Comparison of ENCODE assay signal across 18 cellular contexts in the genomic region with DNA sequence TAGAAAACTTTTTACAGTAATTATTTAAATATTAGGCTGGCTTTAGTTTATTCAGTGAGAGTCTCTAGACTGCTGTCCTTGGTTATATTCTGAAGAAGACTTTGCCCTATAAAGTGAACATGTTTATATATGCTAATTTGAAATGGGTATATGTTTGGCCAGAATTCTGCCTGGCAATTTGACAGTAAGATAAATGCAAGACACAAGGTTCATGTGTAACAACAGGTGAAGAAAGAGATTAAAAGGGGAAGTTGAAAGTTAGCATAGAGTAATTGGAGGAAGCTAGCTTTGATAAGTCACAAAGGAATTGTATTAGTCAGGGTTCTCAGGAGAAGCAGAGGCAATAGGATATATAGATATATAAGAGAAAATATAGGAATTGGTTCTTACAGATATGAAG.
A peak's percentile ranks its signal among the peaks of the same experiment; 100 is the strongest.
DNase-seq lines count a peak whose midpoint lies in the region; ATAC-seq, FAIRE-seq and TF ChIP-seq lines count a peak whose summit lies in the region.
"Had no signal": no experiment of that assay in that cellular context is flagged by ENCODE, and none has a peak within 500 bp of the region (broad histone marks: within the 10 kb centered on the region; RNA-seq: fewer than 3 reads in every experiment).

No MANE protein-coding gene starts in this region.

- H3K27me3 ChIP-seq in small intestine (ENCODE audit: control insufficient read depth in 2 of 2, insufficient read depth in 2 of 2, low read length in 2 of 2): no peaks in the 10 kb centered on the region
- no peaks in the 10 kb centered on the region for H3K27me3 ChIP-seq in ovary
- H3K27me3 ChIP-seq: thyroid gland had no signal

- peak; percentile 10 for FAIRE-seq in small intestine (lab: Jason Lieb, UNC)
- FAIRE-seq: K562 had no signal

- H3K9me3 ChIP-seq in small intestine (ENCODE audit: control insufficient read depth, low read depth) (no peaks in the 10 kb centered on the region), ovary (no peaks in the 10 kb centered on the region)
- H3K9me3 ChIP-seq: HAP-1, psoas muscle, thyroid gland had no signal

- H3K36me3 ChIP-seq in small intestine (ENCODE audit: control insufficient read depth in 2 of 2, insufficient read depth in 2 of 2, low read length in 2 of 2) (no peaks in the 10 kb centered on the region), ovary (no peaks in the 10 kb centered on the region)
- H3K36me3 ChIP-seq: HAP-1, thyroid gland had no signal

- H3K4me1 ChIP-seq in small intestine (ENCODE audit: control insufficient read depth in 2 of 2, insufficient read depth in 1 of 2, low read depth in 1 of 2, low read length in 1 of 2) (no peaks in the 10 kb centered on the region), ovary (ENCODE audit: insufficient read depth) (no peaks in the 10 kb centered on the region)
- H3K4me1 ChIP-seq: HAP-1, psoas muscle, thyroid gland had no signal

- intact Hi-C loops in ovary (cut with DNase I): no loop called here

- no peak overlapping the region for H3K27ac ChIP-seq in small intestine (ENCODE audit: low read depth in 1 of 2, low read length in 1 of 2)
- no peak overlapping the region for H3K27ac ChIP-seq in ovary
- H3K27ac ChIP-seq: psoas muscle, thyroid gland had no signal

- TF ChIP-seq EP300 in ovary (IDR thresholded peaks at IDR 0.05): no peak

- TF ChIP-seq POLR2A in ovary (IDR thresholded peaks at IDR 0.05): no peak

- no peak for TF ChIP-seq CTCF in ovary (IDR thresholded peaks at IDR 0.05)

- ATAC-seq in GM19035 (IDR thresholded peaks at IDR 0.05; ENCODE audit: unreplicated experiment) (peak; percentile 33), HG03060 (IDR thresholded peaks at IDR 0.05; ENCODE audit: low read depth, unreplicated experiment) (peak; percentile 8)
- ATAC-seq: K562; naive thymus-derived CD4-positive, alpha-beta T cell; psoas muscle had no signal

- peak; percentile 78 for DNase-seq in SKM-1 (lab: John Stamatoyannopoulos, UW; ENCODE audit: unreplicated experiment)
- peak; percentile 85 for DNase-seq in small intestine
- DNase-seq in NCI-H2227 treated with DMSO at 0.1 percent for 48 hours (lab: John Stamatoyannopoulos, UW): no peak
- no peak for DNase-seq in ovary
- no peak for DNase-seq in DMS53 treated with DMSO at 0.1 percent for 48 hours (lab: John Stamatoyannopoulos, UW; ENCODE audit: unreplicated experiment)
- DNase-seq: activated CD4-positive, alpha-beta T cell treated with anti-CD3 and anti-CD28 coated beads, Interleukin-2, amount 10 ng/mL, durations not matched to agents 7 days and 5 days; activated naive CD4-positive, alpha-beta T cell treated with anti-CD3 and anti-CD28 coated beads, Interleukin-2, amount 50 U/mL, for 16 hours; cortex of kidney; erythroblast; glutamatergic neuron; naive thymus-derived CD4-positive, alpha-beta T cell; psoas muscle; thyroid gland had no signal

- H3K4me3 ChIP-seq in small intestine (ENCODE audit: low read depth in 1 of 2, low read length in 2 of 2) (no peak overlapping the region), ovary (no peak overlapping the region)
- H3K4me3 ChIP-seq: HAP-1, K562, lung, psoas muscle, thyroid gland had no signal

Comparison
In these comparisons a context has a peak if more than half of its experiments do, and no peak if none do; other contexts are left out.
1. DNase-seq: peak in SKM-1 (single experiment) and small intestine (single experiment); none in NCI-H2227 treated with DMSO at 0.1 percent for 48 hours (single experiment), ovary (0 of 5) and DMS53 treated with DMSO at 0.1 percent for 48 hours (single experiment).